32 cellular contexts compared by ENCODE assay signal in the genomic region with DNA sequence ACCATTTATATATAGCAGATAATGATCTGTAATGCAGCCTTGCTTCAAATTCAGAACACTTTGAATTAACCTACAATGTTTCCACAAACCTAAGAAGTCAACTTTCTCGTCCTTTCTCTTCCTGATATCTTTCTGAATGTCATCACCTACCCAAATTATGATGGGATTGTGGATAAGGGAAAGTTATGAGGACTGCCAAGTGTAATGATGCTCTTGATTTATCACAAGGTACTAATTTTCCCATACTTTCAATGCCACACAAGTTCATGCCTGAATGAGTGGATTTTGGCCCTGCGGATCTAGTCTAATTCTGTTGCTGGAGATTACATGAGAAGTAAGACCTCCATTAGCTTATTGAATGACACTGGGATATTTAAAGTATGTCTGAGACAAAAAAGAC.
"Had no signal": no experiment of that assay in that cellular context is flagged by ENCODE, and none has a peak within 500 bp of the region (broad histone marks: within the 10 kb centered on the region; RNA-seq: fewer than 3 reads in every experiment).

No MANE protein-coding gene starts in this region.

- H3K4me1 ChIP-seq: ascending aorta, heart left ventricle, right lobe of liver, testis had no signal

- H3K4me3 ChIP-seq: adrenal gland, ascending aorta, esophagus muscularis mucosa, heart left ventricle, ovary, right lobe of liver, testis, transverse colon had no signal

- FAIRE-seq: kidney had no signal

- H3K9me3 Mint-ChIP-seq: activated naive CD4-positive, alpha-beta T cell treated with anti-CD3 and anti-CD28 coated beads for 36 hours; activated naive CD8-positive, alpha-beta T cell treated with anti-CD3 and anti-CD28 coated beads for 36 hours; activated T-helper 1 cell treated with anti-CD3 and anti-CD28 coated beads, Interleukin-12 subunit alpha, Interleukin-12 subunit beta, Interleukin-2, Interleukin-4 antibody, amounts not matched to agents 30 ng/mL and 10 ng/mL and 1 ng/mL, durations not matched to agents 14 hours and 24 hours and 36 hours; brain; effector memory CD8-positive, alpha-beta T cell; immature natural killer cell had no signal

- H3K27me3 ChIP-seq: adrenal gland, ascending aorta, esophagus muscularis mucosa, foreskin keratinocyte, heart left ventricle, ovary, right lobe of liver, testis, transverse colon had no signal

- H3K27ac Mint-ChIP-seq: activated CD4-positive, alpha-beta T cell treated with anti-CD3 and anti-CD28 coated beads for 36 hours; activated naive CD4-positive, alpha-beta T cell treated with anti-CD3 and anti-CD28 coated beads for 36 hours; activated naive CD8-positive, alpha-beta T cell treated with anti-CD3 and anti-CD28 coated beads for 36 hours; activated T-helper 1 cell treated with anti-CD3 and anti-CD28 coated beads, Interleukin-12 subunit alpha, Interleukin-12 subunit beta, Interleukin-2, Interleukin-4 antibody, amounts not matched to agents 30 ng/mL and 10 ng/mL and 1 ng/mL, durations not matched to agents 14 hours and 24 hours and 36 hours; effector memory CD8-positive, alpha-beta T cell; immature natural killer cell; naive B cell; progenitor cell of endocrine pancreas; T-helper 17 cell had no signal

- H3K36me3 ChIP-seq: adrenal gland, ascending aorta, esophagus muscularis mucosa, heart left ventricle, ovary, right lobe of liver, transverse colon had no signal

- H3K4me3 Mint-ChIP-seq: activated CD4-positive, alpha-beta T cell treated with anti-CD3 and anti-CD28 coated beads for 36 hours; activated naive CD4-positive, alpha-beta T cell treated with anti-CD3 and anti-CD28 coated beads for 36 hours; activated naive CD8-positive, alpha-beta T cell treated with anti-CD3 and anti-CD28 coated beads for 36 hours; activated T-helper 1 cell treated with anti-CD3 and anti-CD28 coated beads, Interleukin-12 subunit alpha, Interleukin-12 subunit beta, Interleukin-2, Interleukin-4 antibody, amounts not matched to agents 30 ng/mL and 10 ng/mL and 1 ng/mL, durations not matched to agents 14 hours and 24 hours and 36 hours; effector memory CD8-positive, alpha-beta T cell; immature natural killer cell; naive B cell; T-helper 17 cell had no signal

- H3K27me3 Mint-ChIP-seq: activated CD4-positive, alpha-beta T cell treated with anti-CD3 and anti-CD28 coated beads for 36 hours; activated naive CD8-positive, alpha-beta T cell treated with anti-CD3 and anti-CD28 coated beads for 36 hours; brain; effector memory CD8-positive, alpha-beta T cell; naive B cell; progenitor cell of endocrine pancreas; T-helper 17 cell had no signal

- H3K9me3 ChIP-seq: adrenal gland, ascending aorta, esophagus muscularis mucosa, heart left ventricle, ovary, right lobe of liver, testis, transverse colon had no signal

- H3K36me3 Mint-ChIP-seq: activated naive CD8-positive, alpha-beta T cell treated with anti-CD3 and anti-CD28 coated beads for 36 hours; brain; immature natural killer cell; naive B cell had no signal

- ATAC-seq: activated CD4-positive, alpha-beta T cell treated with anti-CD3 and anti-CD28 coated beads for 36 hours; effector memory CD8-positive, alpha-beta T cell; heart left ventricle; left colon; right lobe of liver; stimulated activated naive CD8-positive, alpha-beta T cell treated with anti-CD3 and anti-CD28 coated beads, Interleukin-15, Interleukin-2, amounts not matched to agents 100 U/mL and 50 U/mL, for 24 hours; T-helper 17 cell had no signal

- DNase-seq: activated CD4-positive, alpha-beta T cell treated with anti-CD3 and anti-CD28 coated beads for 36 hours; activated CD4-positive, alpha-beta T cell treated with anti-CD3 and anti-CD28 coated beads, Interleukin-2, amount 50 U/mL, for 4 hours; activated CD4-positive, CD25-positive, alpha-beta regulatory T cell; activated CD8-positive, alpha-beta memory T cell treated with anti-CD3 and anti-CD28 coated beads for 24 hours; activated CD8-positive, alpha-beta memory T cell treated with anti-CD3 and anti-CD28 coated beads, Interleukin-2, amount 50 U/mL, for 4 hours; activated effector memory CD4-positive, alpha-beta T cell treated with anti-CD3 and anti-CD28 coated beads, Interleukin-2, amount 50 U/mL, for 16 hours; activated naive CD4-positive, alpha-beta T cell treated with anti-CD3 and anti-CD28 coated beads for 36 hours; activated naive CD8-positive, alpha-beta T cell treated with anti-CD3 and anti-CD28 coated beads for 36 hours; activated T-cell treated with anti-CD3 and anti-CD28 coated beads, Interleukin-2, amount 50 U/mL, for 1 hour; adrenal gland; cortex of kidney; effector memory CD8-positive, alpha-beta T cell; heart left ventricle; hypothalamus; immature natural killer cell; kidney; left colon; naive B cell; ovary; right lobe of liver; stimulated activated CD4-positive, alpha-beta T cell treated with anti-CD3 and anti-CD28 coated beads, Interleukin-12 subunit alpha, Interleukin-12 subunit beta, amount 100 ng/mL, for 4 hours; stimulated activated CD4-positive, alpha-beta T cell treated with anti-CD3 and anti-CD28 coated beads, Interleukin-4, amount 100 ng/mL, for 1 hour; stimulated activated naive CD8-positive, alpha-beta T cell treated with anti-CD3 and anti-CD28 coated beads, Interleukin-15, Interleukin-2, amounts not matched to agents 100 U/mL and 50 U/mL, for 24 hours; T-helper 17 cell; testis; transverse colon had no signal

- H3K27ac ChIP-seq: adrenal gland, ascending aorta, esophagus muscularis mucosa, foreskin keratinocyte, heart left ventricle, ovary, right lobe of liver, testis, transverse colon had no signal

- H3K4me1 Mint-ChIP-seq: activated CD4-positive, alpha-beta T cell treated with anti-CD3 and anti-CD28 coated beads for 36 hours; activated naive CD8-positive, alpha-beta T cell treated with anti-CD3 and anti-CD28 coated beads for 36 hours; immature natural killer cell; naive B cell had no signal
